8 cellular contexts compared by ENCODE assay signal in genomic region chr5:147509041-147509709, GRCh38. TPM values are rescaled to one million over a fixed set of nuclear protein-coding genes. Genes with fewer than 3 reads are reported as not detected.
DNase-seq lines count a peak whose midpoint lies in the region; ATAC-seq and TF ChIP-seq lines count a peak whose summit lies in the region.

No MANE protein-coding gene starts in this region.

- 0% methylated on average over 50 of the region's 50 CpGs for WGBS in ectodermal cell, 2 experiments

- no peak for ATAC-seq in T-cell (replicated peaks in 1 of 4)

- no peaks in the 10 kb centered on the region for H3K9me3 Mint-ChIP-seq in T-cell

- peaks cover 0 to 7% (median 2%) of the 10 kb centered on the region in 3 donors for H3K4me1 Mint-ChIP-seq in T-cell

- H3K36me3 ChIP-seq in HUES6 (ENCODE audit: control insufficient read depth, insufficient read depth, low read length), result no peaks in the 10 kb centered on the region
- no peaks in the 10 kb centered on the region for H3K36me3 ChIP-seq in ectodermal cell (ENCODE audit: control insufficient read depth, insufficient read depth, low read length)
- no peaks in the 10 kb centered on the region for H3K36me3 ChIP-seq in mucosa of stomach (ENCODE audit: control insufficient read depth, insufficient read depth, low read length)

- H3K4me3 ChIP-seq in AG10803 (ENCODE audit: low read length) (peak overlapping the region; percentile 97), HUES6 (ENCODE audit: low read depth, low read length) (peak overlapping the region; percentile 94), ectodermal cell (ENCODE audit: insufficient read depth, low read depth, low read length) (peak overlapping the region; percentile 78), mucosa of stomach (ENCODE audit: low read length) (peak overlapping the region; percentile 35)

- H3K9me3 ChIP-seq in HUES6 (ENCODE audit: control insufficient read depth, insufficient read depth, low read depth, low read length) (no peaks in the 10 kb centered on the region), ectodermal cell (ENCODE audit: control insufficient read depth, low read length) (no peaks in the 10 kb centered on the region), mucosa of stomach (ENCODE audit: control insufficient read depth, low read length) (no peaks in the 10 kb centered on the region)

- CTCF ChIA-PET in T-cell (lab: Charles Lee), result no interaction called here

- TF ChIP-seq CTCF in AG10803 (conservative IDR thresholded peaks at IDR 0.05; ENCODE audit: low read length), result no peak

- H3K27ac ChIP-seq in HUES6 (ENCODE audit: low read depth, low read length) (peak overlapping the region; percentile 32; the same call in 1 of the 2 replicates), ectodermal cell (ENCODE audit: insufficient read depth, low read depth, low read length, poor library complexity, severe bottlenecking) (peak overlapping the region; percentile 28)

- H3K4me1 ChIP-seq in HUES6 (ENCODE audit: control insufficient read depth, insufficient read depth, low read length) (peaks cover 22% of the 10 kb centered on the region), ectodermal cell (ENCODE audit: control insufficient read depth, insufficient read depth, low read length) (peaks cover 8% of the 10 kb centered on the region), mucosa of stomach (ENCODE audit: control insufficient read depth, insufficient read depth, low read length) (peaks cover 10% of the 10 kb centered on the region)

- no peak overlapping the region for H3K4me3 Mint-ChIP-seq in T-cell

- POLR2A ChIA-PET in T-cell (lab: Charles Lee), result no interaction called here

- H3K27me3 Mint-ChIP-seq in T-cell, result peaks cover 32 to 44% of the 10 kb centered on the region in 2 donors

- H3K27ac Mint-ChIP-seq in T-cell, result peak overlapping the region in 1 of 2 donors; percentile 24

- H3K36me3 Mint-ChIP-seq in T-cell, result no peaks in the 10 kb centered on the region

- H3K9ac ChIP-seq in HUES6 (ENCODE audit: low read length) (peak overlapping the region; percentile 84), mucosa of stomach (ENCODE audit: low read length) (peak overlapping the region; percentile 53)

- DNase-seq in AG10803 (ENCODE audit: low read depth) (peak; percentile 17), germinal center (ENCODE audit: low spot score) (no peak), NCI-H128 (lab: John Stamatoyannopoulos, UW; ENCODE audit: unreplicated experiment) (no peak), T-cell (no peak), HUDEP-2 (lab: John Stamatoyannopoulos, UW; ENCODE audit: unreplicated experiment in 76 of 76) (no peak)

- H3K27me3 ChIP-seq in HUES6 (ENCODE audit: control insufficient read depth, insufficient read depth, low read length), result peaks cover 27% of the 10 kb centered on the region
- peaks cover 16% of the 10 kb centered on the region for H3K27me3 ChIP-seq in ectodermal cell (ENCODE audit: control insufficient read depth, insufficient read depth, low read length, poor library complexity, severe bottlenecking)
- H3K27me3 ChIP-seq in mucosa of stomach (ENCODE audit: control insufficient read depth, insufficient read depth, low read length), result peaks cover 33% of the 10 kb centered on the region

RNA-seq across cellular contexts. Expression of gene DPYSL3, which starts 0.7 kb away (rescaled TPM):
- polyA plus RNA-seq in ectodermal cell (2013, experiment 1 of 4), result 365 TPM
- 447 TPM for polyA plus RNA-seq in ectodermal cell (2013, experiment 2 of 4)
- polyA plus RNA-seq in ectodermal cell (2013, experiment 3 of 4), result 266 TPM
- polyA plus RNA-seq in ectodermal cell (2013, experiment 4 of 4), result 298 TPM
- total RNA-seq in T-cell, result under 1 TPM; 0.09 to 0.68 (median 0.54) TPM

Comparison
In these comparisons a context has a peak if more than half of its experiments do, and no peak if none do; other contexts are left out.
1. H3K4me3 ChIP-seq: peak in every context shown above with its lines; median percentile 97 in AG10803; 94 in HUES6; 78 in ectodermal cell; 35 in mucosa of stomach.